In genomic region chrX:48475774-48476577, GRCh38 we compare ENCODE assay signal across 8 cellular contexts. TPM values are rescaled to one million over a fixed set of nuclear protein-coding genes. Genes with fewer than 3 reads are reported as not detected.
DNase-seq lines count a peak whose midpoint lies in the region; ATAC-seq and TF ChIP-seq lines count a peak whose summit lies in the region.

Gene FTSJ1 (plus strand): TSS chrX:48476199. CDS start chrX:48478048, 1,849 bp downstream.

- peaks cover 4% of the 10 kb centered on the region for H3K36me3 ChIP-seq in GM06990 (ENCODE audit: control insufficient read depth, insufficient read depth, low read length)
- H3K36me3 ChIP-seq in osteoblast (ENCODE audit: insufficient read depth, low read length): peaks cover 6% of the 10 kb centered on the region
- no peaks in the 10 kb centered on the region for H3K36me3 ChIP-seq in thoracic aorta

- TF ChIP-seq CTCF in GM06990 (IDR thresholded peaks at IDR 0.05; ENCODE audit: insufficient read depth, low read length, poor library complexity, severe bottlenecking) (no peak), osteoblast (IDR thresholded peaks at IDR 0.05; ENCODE audit: extremely low read depth, low read depth, low read length) (no peak), thoracic aorta (IDR thresholded peaks at IDR 0.05) (no peak)

- peak within 1 kb of the TSS; percentile 91 for H3K4me2 ChIP-seq in osteoblast (ENCODE audit: insufficient read depth, low read length)

- H3K27me3 ChIP-seq in GM06990 (replicated peaks; ENCODE audit: control insufficient read depth, insufficient read depth, low read length): no peaks in the 10 kb centered on the region
- no peaks in the 10 kb centered on the region for H3K27me3 ChIP-seq in osteoblast (ENCODE audit: insufficient read depth, low read length)
- no peaks in the 10 kb centered on the region for H3K27me3 ChIP-seq in thoracic aorta (replicated peaks; ENCODE audit: insufficient read depth)

- H3K9me3 Mint-ChIP-seq in activated naive CD8-positive, alpha-beta T cell (ENCODE audit: low read depth): no peaks in the 10 kb centered on the region

- peak within 1 kb of the TSS; percentile 97 for H3K4me3 Mint-ChIP-seq in activated naive CD8-positive, alpha-beta T cell

- ATAC-seq in HG02588 (IDR thresholded peaks at IDR 0.05; ENCODE audit: unreplicated experiment) (peak; percentile 91), thoracic aorta (ENCODE audit: insufficient number of reproducible peaks, low FRiP score, low read depth) (peak; percentile 88)

- H3K4me1 ChIP-seq in osteoblast (ENCODE audit: insufficient read depth, low read length) (peaks cover 4% of the 10 kb centered on the region), thoracic aorta (ENCODE audit: control insufficient read depth in 1 of 2, low read depth in 2 of 2) (peaks cover 0 to 3% of the 10 kb centered on the region in 2 donors)

- H3K4me3 ChIP-seq in GM06990 (replicated peaks; ENCODE audit: low read depth, low read length) (peak within 1 kb of the TSS; percentile 85), osteoblast (ENCODE audit: insufficient read depth, low read length) (peak within 1 kb of the TSS; percentile 90), thoracic aorta (peak within 1 kb of the TSS; percentile 92)

- peaks cover 24% of the 10 kb centered on the region for H3K4me1 Mint-ChIP-seq in activated naive CD8-positive, alpha-beta T cell (ENCODE audit: low read depth)

- H3K79me2 ChIP-seq in osteoblast (ENCODE audit: insufficient read depth, low read length): peaks cover 55% of the 10 kb centered on the region

- peaks cover 7% of the 10 kb centered on the region for H3K36me3 Mint-ChIP-seq in activated naive CD8-positive, alpha-beta T cell

- no peaks in the 10 kb centered on the region for H3K9me3 ChIP-seq in osteoblast (ENCODE audit: low read depth, low read length)
- H3K9me3 ChIP-seq in thoracic aorta: no peaks in the 10 kb centered on the region

- H3K27ac ChIP-seq in osteoblast (ENCODE audit: low read depth, low read length) (peak within 1 kb of the TSS; percentile 67), thoracic aorta (peak within 1 kb of the TSS; percentile 73 to 85)

- peak within 1 kb of the TSS; percentile 97 for H3K27ac Mint-ChIP-seq in activated naive CD8-positive, alpha-beta T cell

- H2AFZ ChIP-seq in osteoblast (ENCODE audit: low read length): peak within 1 kb of the TSS; percentile 68

- H4K20me1 ChIP-seq in osteoblast (ENCODE audit: insufficient read depth, low read length): no peaks in the 10 kb centered on the region

- H3K27me3 Mint-ChIP-seq in activated naive CD8-positive, alpha-beta T cell: no peaks in the 10 kb centered on the region

- peak; percentile 91 for DNase-seq in GM06990 (ENCODE audit: extremely low read depth, insufficient read length)
- DNase-seq in NCI-H1092 (lab: John Stamatoyannopoulos, UW): peak; percentile 83
- DNase-seq in SKM-1 treated with dmso at 0.1 percent for 144 hours (lab: John Stamatoyannopoulos, UW; ENCODE audit: unreplicated experiment): peak; percentile 75
- DNase-seq in glomerular endothelial cell (ENCODE audit: extremely low read depth, low read depth, low spot score): peak; percentile 44
- DNase-seq in osteoblast (ENCODE audit: insufficient read length, low spot score, missing footprints): peak; percentile 95
- DNase-seq in thoracic aorta (ENCODE audit: low spot score): peak; percentile 58

RNA-seq across cellular contexts. Expression of gene FTSJ1, which starts in this region (rescaled TPM):
- 55.6 and 77.5 TPM in 2 replicates for total RNA-seq in glomerular endothelial cell
- 67.3 and 67.5 TPM in 2 replicates for total RNA-seq in osteoblast
- total RNA-seq in thoracic aorta: 10 to 100 TPM; 44.7 to 61.0 TPM

Comparison
In these comparisons a context has a peak if more than half of its experiments do, and no peak if none do; other contexts are left out.
1. Peak in every context shown above with its lines: DNase-seq, ATAC-seq, H3K4me3 ChIP-seq and H3K27ac ChIP-seq.
2. DNase-seq: peak in every context shown above with its lines; median percentile 95 in osteoblast; 91 in GM06990; 83 in NCI-H1092; 75 in SKM-1 treated with dmso at 0.1 percent for 144 hours; 58 in thoracic aorta; 44 in glomerular endothelial cell.